In the genomic region with DNA sequence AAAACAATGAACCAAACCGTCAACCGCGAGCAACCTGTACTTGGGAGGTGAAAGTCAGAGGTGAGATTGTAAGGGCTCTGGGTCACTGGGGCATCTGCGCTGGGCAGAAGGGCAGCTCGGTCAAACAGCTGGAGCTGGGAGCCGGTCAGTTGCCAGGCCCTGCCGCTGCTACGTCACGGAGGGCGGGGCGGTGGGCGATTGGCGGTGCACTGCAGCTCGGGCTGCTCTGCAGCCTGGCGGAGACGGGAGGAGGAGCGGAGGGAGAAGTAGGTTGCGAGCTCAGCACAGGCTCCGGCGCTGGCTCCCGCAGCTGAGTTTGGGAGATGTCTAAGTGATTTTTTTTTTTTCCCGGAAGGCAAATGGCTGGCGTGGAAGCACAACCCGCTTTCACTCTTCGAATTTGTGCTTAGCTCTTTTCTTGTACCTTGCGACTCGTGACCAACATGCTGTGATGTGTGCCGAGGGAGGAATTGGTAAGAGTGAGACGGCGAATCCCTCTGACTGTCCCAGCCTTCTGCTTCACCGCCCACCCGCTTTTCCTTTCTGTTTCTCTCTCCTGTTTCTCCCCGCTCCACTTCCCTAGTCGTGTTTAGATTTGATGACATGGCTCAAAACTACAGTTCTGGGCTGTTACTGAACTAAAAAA, we compare ENCODE assay signal across 8 cellular contexts. TPM values are rescaled to one million over a fixed set of nuclear protein-coding genes. Genes with fewer than 3 reads are reported as not detected.
DNase-seq lines count a peak whose midpoint lies in the region; ATAC-seq and TF ChIP-seq lines count a peak whose summit lies in the region.

ATP10D (plus strand) TSS at position 229 of the 646 bp plus-strand sequence. CDS start 27,266 bp downstream, outside the sequence.

- in situ Hi-C loops in astrocyte of the spinal cord (cut with HindIII; ENCODE audit: low sequenced_read_pairs): no loop called here

- H3K79me2 ChIP-seq in hepatocyte: peaks cover 24% of the 10 kb centered on the region

- intact Hi-C loops in aorta (cut with DNase I): loop anchor here (5.0 kb wide), 2 partner anchors 42 to 77 kb away; no protein-coding TSS in a partner anchor

- WGBS in hepatocyte (ENCODE audit: low lambda C conversion rate, missing lambda C conversion rate): 1% methylated on average over 34 of the region's 34 CpGs
- 0% methylated on average over 34 of the region's 34 CpGs for WGBS in aorta, 2 donors

- H4K20me1 ChIP-seq in hepatocyte (ENCODE audit: insufficient read depth, poor library complexity, severe bottlenecking): no peaks in the 10 kb centered on the region

- peak; percentile 91 for TF ChIP-seq POLR2A in GM18505 (IDR thresholded peaks at IDR 0.05; ENCODE audit: borderline replicate concordance, extremely low read depth, insufficient read depth, insufficient read length)

- H3K4me3 ChIP-seq in astrocyte of the spinal cord (ENCODE audit: low read depth, low read length) (peak within 1 kb of the TSS; percentile 78), hepatocyte (peak within 1 kb of the TSS; percentile 47), aorta (ENCODE audit: low read length in 2 of 2) (peak within 1 kb of the TSS; percentile 99 to 100)

- peak within 1 kb of the TSS; percentile 77 for H3K4me2 ChIP-seq in hepatocyte

- DNase-seq in NCI-H187 (lab: John Stamatoyannopoulos, UW) (peak; percentile 30), T1000 (lab: John Stamatoyannopoulos, UW) (peak; percentile 90), astrocyte of the spinal cord (ENCODE audit: low read depth, low spot score) (peak; percentile 95), hepatocyte (ENCODE audit: low spot score) (peak; percentile 96), renal cortical epithelial cell (ENCODE audit: low read depth) (peak; percentile 81), aorta (peak; percentile 98 to 99)

- H3K4me1 ChIP-seq in hepatocyte (ENCODE audit: insufficient read depth) (peaks cover 5% of the 10 kb centered on the region), aorta (ENCODE audit: control insufficient read depth in 1 of 2, insufficient read depth in 2 of 2, low read length in 2 of 2) (peaks cover 0 to 3% of the 10 kb centered on the region in 2 donors)

- H3K27ac ChIP-seq in hepatocyte (peak within 1 kb of the TSS; percentile 92), aorta (ENCODE audit: low read depth in 1 of 2, low read length in 2 of 2) (peak within 1 kb of the TSS; percentile 82 to 93)

- H3K27me3 ChIP-seq in hepatocyte (no peaks in the 10 kb centered on the region), aorta (ENCODE audit: control insufficient read depth in 1 of 2, insufficient read depth in 2 of 2, low read length in 1 of 2) (no peaks in the 10 kb centered on the region)

- TF ChIP-seq CTCF in astrocyte of the spinal cord (IDR thresholded peaks at IDR 0.05; ENCODE audit: low read depth, low read length) (peak; percentile 15), hepatocyte (IDR thresholded peaks at IDR 0.05; ENCODE audit: poor library complexity) (no peak)

- no peaks in the 10 kb centered on the region for H3K9me2 ChIP-seq in hepatocyte (replicated peaks; ENCODE audit: insufficient read depth)

- ATAC-seq in GM18505 (IDR thresholded peaks at IDR 0.05; ENCODE audit: unreplicated experiment) (peak; percentile 97), HG02885 (IDR thresholded peaks at IDR 0.05; ENCODE audit: poor library complexity, unreplicated experiment) (peak; percentile 98), aorta (ENCODE audit: low FRiP score) (peak; percentile 100)

- no peaks in the 10 kb centered on the region for H3K9me3 ChIP-seq in hepatocyte (ENCODE audit: low read depth)
- H3K9me3 ChIP-seq in aorta (ENCODE audit: control insufficient read depth, low read length): no peaks in the 10 kb centered on the region

- H3K36me3 ChIP-seq in hepatocyte (replicated peaks; ENCODE audit: insufficient read depth, low read depth): no peaks in the 10 kb centered on the region
- no peaks in the 10 kb centered on the region for H3K36me3 ChIP-seq in aorta (ENCODE audit: control insufficient read depth in 1 of 2, insufficient read depth in 2 of 2, low read length in 1 of 2)

- peak within 1 kb of the TSS; percentile 92 for H2AFZ ChIP-seq in hepatocyte

RNA-seq across cellular contexts. Expression of gene ATP10D, which starts in this region (rescaled TPM):
- total RNA-seq in hepatocyte (14.6 and 14.7 TPM in 2 replicates), renal cortical epithelial cell (76.8 and 137 TPM in 2 replicates), aorta (10 to 100 TPM; 55.6 to 57.4 TPM)
- polyA plus RNA-seq in hepatocyte (8.0 and 14.0 TPM in 2 replicates), aorta (10 to 100 TPM in 1 of 2 donors, 1 to 10 TPM in 1; 9.3 to 26.9 TPM)

Comparison
In these comparisons a context has a peak if more than half of its experiments do, and no peak if none do; other contexts are left out.
1. Peak in every context shown above with its lines: DNase-seq, ATAC-seq, H3K4me3 ChIP-seq and H3K27ac ChIP-seq.
2. DNase-seq: peak in every context shown above with its lines; median percentile 98 in aorta; 96 in hepatocyte; 95 in astrocyte of the spinal cord; 90 in T1000; 81 in renal cortical epithelial cell; 30 in NCI-H187.
3. H3K4me3 ChIP-seq: peak in every context shown above with its lines; median percentile 100 in aorta; 78 in astrocyte of the spinal cord; 47 in hepatocyte.